14 cellular contexts compared by ENCODE assay signal in the genomic region with DNA sequence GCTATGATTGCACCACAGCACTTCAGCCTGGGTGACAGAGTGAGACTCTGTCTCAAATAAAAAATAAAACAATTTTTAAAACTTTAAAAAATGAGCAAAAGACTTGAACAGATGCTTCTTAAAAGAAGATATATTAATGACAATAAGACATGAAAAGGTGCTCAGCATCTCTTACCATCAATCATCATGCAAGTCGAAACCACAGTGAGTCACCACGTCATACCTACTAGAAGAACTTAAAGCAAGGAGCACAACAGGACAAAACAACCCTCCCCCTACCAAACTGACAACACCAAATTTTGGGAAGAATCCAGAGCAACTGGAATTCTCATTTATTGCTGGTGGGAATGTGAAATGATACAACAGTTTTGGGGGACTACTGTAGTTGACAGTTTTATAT.
"Had no signal": no experiment of that assay in that cellular context is flagged by ENCODE, and none has a peak within 500 bp of the region (broad histone marks: within the 10 kb centered on the region; RNA-seq: fewer than 3 reads in every experiment).

No MANE protein-coding gene starts in this region.

- H3K4me3 Mint-ChIP-seq: mesothelial cell of epicardium, neural crest cell had no signal

- H3K27ac Mint-ChIP-seq: mesothelial cell of epicardium had no signal

- ATAC-seq: gastroesophageal sphincter had no signal

- H3K4me3 ChIP-seq: gastroesophageal sphincter, ovary, stomach, thoracic aorta had no signal

- DNase-seq: activated gamma-delta T cell; activated T-cell treated with anti-CD3 and anti-CD28 coated beads for 4 hours; kidney; ovary; stimulated activated CD4-positive, alpha-beta T cell treated with anti-CD3 and anti-CD28 coated beads, Interleukin-4, amount 100 ng/mL, for 24 hours; stomach; T1000 had no signal

- FAIRE-seq: astrocyte, colon, kidney had no signal

- H3K36me3 Mint-ChIP-seq: mesothelial cell of epicardium had no signal

- H3K9me3 Mint-ChIP-seq: mesothelial cell of epicardium, neural crest cell had no signal

- H3K27ac ChIP-seq: gastroesophageal sphincter, ovary, stomach, thoracic aorta, VCaP had no signal

- H3K4me1 ChIP-seq: gastroesophageal sphincter, stomach had no signal

- H3K4me1 Mint-ChIP-seq: neural crest cell had no signal

- H3K36me3 ChIP-seq: gastroesophageal sphincter, ovary, stomach, thoracic aorta had no signal

- H3K9me3 ChIP-seq: gastroesophageal sphincter, ovary, stomach, thoracic aorta had no signal

- H3K27me3 ChIP-seq: gastroesophageal sphincter, ovary had no signal
